Comparison of ENCODE assay signal across 13 cellular contexts in genomic region chr6:145960918-145961604, GRCh38. TPM values are rescaled to one million over a fixed set of nuclear protein-coding genes. Genes with fewer than 3 reads are reported as not detected.
DNase-seq lines count a peak whose midpoint lies in the region; ATAC-seq and TF ChIP-seq lines count a peak whose summit lies in the region.
"Had no signal": no experiment of that assay in that cellular context is flagged by ENCODE, and none has a peak within 500 bp of the region (broad histone marks: within the 10 kb centered on the region; RNA-seq: fewer than 3 reads in every experiment).

No MANE protein-coding gene starts in this region.

- no peak for ATAC-seq in HG02885 (IDR thresholded peaks at IDR 0.05; ENCODE audit: poor library complexity, unreplicated experiment)

- peaks cover 2% of the 10 kb centered on the region for H3K36me3 Mint-ChIP-seq in neural crest cell (ENCODE audit: low read depth)
- H3K36me3 Mint-ChIP-seq in activated naive CD4-positive, alpha-beta T cell treated with anti-CD3 and anti-CD28 coated beads, Interleukin-2, amount 10 ng/mL, durations not matched to agents 7 days and 5 days, result peaks cover 15% of the 10 kb centered on the region

- peak overlapping the region; percentile 61 for H3K4me3 Mint-ChIP-seq in neural crest cell
- no peak overlapping the region for H3K4me3 Mint-ChIP-seq in activated naive CD4-positive, alpha-beta T cell treated with anti-CD3 and anti-CD28 coated beads, Interleukin-2, amount 10 ng/mL, durations not matched to agents 7 days and 5 days

- H3K4me3 ChIP-seq in choroid plexus epithelial cell (ENCODE audit: low read depth, low read length), result no peak overlapping the region

- H3K4me1 Mint-ChIP-seq in neural crest cell, result peaks cover 46% of the 10 kb centered on the region
- H3K4me1 Mint-ChIP-seq in activated naive CD4-positive, alpha-beta T cell treated with anti-CD3 and anti-CD28 coated beads, Interleukin-2, amount 10 ng/mL, durations not matched to agents 7 days and 5 days, result peaks cover 40% of the 10 kb centered on the region

- no peaks in the 10 kb centered on the region for H3K9me3 Mint-ChIP-seq in neural crest cell
- no peaks in the 10 kb centered on the region for H3K9me3 Mint-ChIP-seq in activated naive CD4-positive, alpha-beta T cell treated with anti-CD3 and anti-CD28 coated beads, Interleukin-2, amount 10 ng/mL, durations not matched to agents 7 days and 5 days

- no peak overlapping the region for H3K27ac Mint-ChIP-seq in neural crest cell (ENCODE audit: unreplicated experiment)
- no peak overlapping the region for H3K27ac Mint-ChIP-seq in activated naive CD4-positive, alpha-beta T cell treated with anti-CD3 and anti-CD28 coated beads, Interleukin-2, amount 10 ng/mL, durations not matched to agents 7 days and 5 days

- DNase-seq in AG20443 (ENCODE audit: low spot score) (peak; percentile 38), HCEC 1CT (peak; percentile 34), choroid plexus epithelial cell (ENCODE audit: low read depth) (peak; percentile 45), neural crest cell (ENCODE audit: low read depth, low spot score) (no peak), DMS 273 treated with DMSO at 0.1 percent for 48 hours (lab: John Stamatoyannopoulos, UW) (no peak)
- no peak for DNase-seq in activated naive CD4-positive, alpha-beta T cell treated with anti-CD3 and anti-CD28 coated beads, Interleukin-2, amount 10 ng/mL, durations not matched to agents 7 days and 5 days
- DNase-seq in activated effector memory CD4-positive, alpha-beta T cell treated with anti-CD3 and anti-CD28 coated beads, Interleukin-2, amount 50 U/mL, for 16 hours, result no peak
- DNase-seq: activated CD4-positive, alpha-beta T cell treated with anti-CD3 and anti-CD28 coated beads for 1 hour; BE2C; mammary epithelial cell; occipital lobe; RPMI8226 had no signal

- TF ChIP-seq CTCF in choroid plexus epithelial cell (conservative IDR thresholded peaks at IDR 0.05; ENCODE audit: low read depth, low read length) (no peak), neural crest cell (conservative IDR thresholded peaks at IDR 0.05) (no peak)

- CTCF ChIA-PET in activated naive CD4-positive, alpha-beta T cell treated with anti-CD3 and anti-CD28 coated beads, Interleukin-2, amount 10 ng/mL, durations not matched to agents 7 days and 5 days (lab: Charles Lee), result no interaction called here

- no peaks in the 10 kb centered on the region for H3K27me3 Mint-ChIP-seq in neural crest cell (ENCODE audit: low read depth)
- H3K27me3 Mint-ChIP-seq in activated naive CD4-positive, alpha-beta T cell treated with anti-CD3 and anti-CD28 coated beads, Interleukin-2, amount 10 ng/mL, durations not matched to agents 7 days and 5 days, result no peaks in the 10 kb centered on the region

RNA-seq across cellular contexts. Expression of gene SHPRH, which starts 3.1 kb away (rescaled TPM):
- total RNA-seq in neural crest cell, result 32.2 and 32.9 TPM in 2 replicates

Comparison
In these comparisons a context has a peak if more than half of its experiments do, and no peak if none do; other contexts are left out.
1. DNase-seq: peak in AG20443 (single experiment), HCEC 1CT (single experiment) and choroid plexus epithelial cell (single experiment); none in neural crest cell (single experiment), DMS 273 treated with DMSO at 0.1 percent for 48 hours (single experiment), activated naive CD4-positive, alpha-beta T cell treated with anti-CD3 and anti-CD28 coated beads, Interleukin-2, amount 10 ng/mL, durations not matched to agents 7 days and 5 days (single experiment) and activated effector memory CD4-positive, alpha-beta T cell treated with anti-CD3 and anti-CD28 coated beads, Interleukin-2, amount 50 U/mL, for 16 hours (single experiment).